Comparison of ENCODE assay signal across 24 cellular contexts in the genomic region with DNA sequence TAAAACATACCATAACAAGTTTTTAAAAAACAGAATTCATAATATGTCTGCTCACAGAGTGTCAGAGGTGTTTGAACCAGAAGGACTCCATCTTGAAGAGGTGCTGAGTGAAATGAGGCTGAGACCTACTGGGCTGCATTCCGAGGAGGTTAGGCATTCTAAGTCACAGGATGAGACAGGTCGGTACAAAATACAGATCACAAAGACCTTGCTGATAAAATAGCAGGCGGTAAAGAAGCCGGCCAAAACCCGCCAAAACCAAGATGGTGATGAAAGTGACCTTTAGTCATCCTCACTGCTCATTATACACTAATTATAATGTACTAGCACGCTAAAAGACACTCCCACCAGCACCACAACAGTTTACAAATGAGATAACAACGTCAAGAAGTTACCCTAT.
"Had no signal": no experiment of that assay in that cellular context is flagged by ENCODE, and none has a peak within 500 bp of the region (broad histone marks: within the 10 kb centered on the region; RNA-seq: fewer than 3 reads in every experiment).

No MANE protein-coding gene starts in this region.

- H3K4me3 ChIP-seq: SK-N-MC had no signal

- ATAC-seq: activated CD4-positive, alpha-beta T cell treated with anti-CD3 and anti-CD28 coated beads for 36 hours; activated T-helper 17 cell treated with anti-CD3 and anti-CD28 coated beads, Interleukin-2, amount 50 U/mL, for 72 hours; Right ventricle myocardium inferior; T-cell had no signal

- H3K27me3 ChIP-seq: brain microvascular endothelial cell had no signal

- H3K36me3 ChIP-seq: brain microvascular endothelial cell had no signal

- H3K4me2 ChIP-seq: KMS-11 had no signal

- H3K27ac ChIP-seq: brain microvascular endothelial cell, KMS-11, SK-N-MC, VCaP had no signal

- H3K9ac ChIP-seq: KMS-11 had no signal

- DNase-seq: activated CD4-positive, alpha-beta memory T cell treated with anti-CD3 and anti-CD28 coated beads, Interleukin-2, amount 10 ng/mL, durations not matched to agents 7 days and 5 days; activated CD4-positive, alpha-beta T cell treated with anti-CD3 and anti-CD28 coated beads for 36 hours; activated CD4-positive, alpha-beta T cell treated with anti-CD3 and anti-CD28 coated beads, Interleukin-2, amount 50 U/mL, for 1 hour; activated gamma-delta T cell; activated naive CD4-positive, alpha-beta T cell treated with anti-CD3 and anti-CD28 coated beads for 36 hours; activated T-cell treated with anti-CD3 and anti-CD28 coated beads for 4 hours; activated T-cell treated with anti-CD3 and anti-CD28 coated beads, Interleukin-2, amount 50 U/mL, for 48 hours; amygdala; brain microvascular endothelial cell; caudate nucleus; MM.1S; NCI-H1105; NCI-H1436; NCI-H187; NCI-H2081; NCI-H510A treated with DMSO at 0.1 percent for 48 hours; T-cell; T-helper 2 cell; T1000 had no signal
